In the genomic region with DNA sequence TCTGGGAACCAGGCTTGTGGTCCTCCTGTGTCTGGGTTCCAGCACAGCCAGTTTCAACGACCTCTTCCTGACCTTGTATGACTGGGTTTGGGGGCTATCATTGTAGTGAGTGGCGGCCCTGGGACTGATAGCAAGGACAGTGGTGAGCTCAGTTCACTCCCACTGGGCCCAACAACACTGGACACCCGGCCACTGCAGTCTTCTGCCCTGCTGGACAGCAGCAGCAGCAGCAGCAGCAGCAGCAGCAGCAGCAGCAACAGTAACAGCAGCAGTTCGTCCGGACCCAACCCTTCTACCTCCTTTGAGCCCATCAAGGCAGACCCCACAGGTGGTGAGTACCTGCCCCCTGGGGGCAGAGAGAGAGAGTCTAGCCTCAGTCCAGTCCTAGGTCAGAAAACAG, we compare ENCODE assay signal across 2 cellular contexts.
A peak's percentile ranks its signal among the peaks of the same experiment; 100 is the strongest.
TF ChIP-seq lines count a peak whose summit lies in the region.

No MANE protein-coding gene starts in this region.

TF ChIP-seq in HEK293, 187 proteins besides CTCF, POLR2A, EP300 and RAD21:
- no peak for TF ChIP-seq ZNF391 (tag by site-specific recombination; IDR thresholded peaks at IDR 0.05; ENCODE audit: borderline replicate concordance, low read depth)
- TF ChIP-seq, protein P1, sequence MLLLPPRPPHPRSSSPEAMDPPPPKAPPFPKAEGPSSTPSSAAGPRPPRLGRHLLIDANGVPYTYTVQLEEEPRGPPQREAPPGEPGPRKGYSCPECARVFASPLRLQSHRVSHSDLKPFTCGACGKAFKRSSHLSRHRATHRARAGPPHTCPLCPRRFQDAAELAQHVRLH (tag by site-specific recombination; IDR thresholded peaks at IDR 0.05) = no peak
- no peak for TF ChIP-seq BCL11A (tag by site-specific recombination; IDR thresholded peaks at IDR 0.05; ENCODE audit: low read depth)
- peak; percentile 45; the same call in 1 of the 2 replicates for TF ChIP-seq GLIS1 (tag by site-specific recombination; IDR thresholded peaks at IDR 0.05)
- no peak for TF ChIP-seq ZSCAN5A (tag by site-specific recombination; IDR thresholded peaks at IDR 0.05)
- TF ChIP-seq, protein P2, sequence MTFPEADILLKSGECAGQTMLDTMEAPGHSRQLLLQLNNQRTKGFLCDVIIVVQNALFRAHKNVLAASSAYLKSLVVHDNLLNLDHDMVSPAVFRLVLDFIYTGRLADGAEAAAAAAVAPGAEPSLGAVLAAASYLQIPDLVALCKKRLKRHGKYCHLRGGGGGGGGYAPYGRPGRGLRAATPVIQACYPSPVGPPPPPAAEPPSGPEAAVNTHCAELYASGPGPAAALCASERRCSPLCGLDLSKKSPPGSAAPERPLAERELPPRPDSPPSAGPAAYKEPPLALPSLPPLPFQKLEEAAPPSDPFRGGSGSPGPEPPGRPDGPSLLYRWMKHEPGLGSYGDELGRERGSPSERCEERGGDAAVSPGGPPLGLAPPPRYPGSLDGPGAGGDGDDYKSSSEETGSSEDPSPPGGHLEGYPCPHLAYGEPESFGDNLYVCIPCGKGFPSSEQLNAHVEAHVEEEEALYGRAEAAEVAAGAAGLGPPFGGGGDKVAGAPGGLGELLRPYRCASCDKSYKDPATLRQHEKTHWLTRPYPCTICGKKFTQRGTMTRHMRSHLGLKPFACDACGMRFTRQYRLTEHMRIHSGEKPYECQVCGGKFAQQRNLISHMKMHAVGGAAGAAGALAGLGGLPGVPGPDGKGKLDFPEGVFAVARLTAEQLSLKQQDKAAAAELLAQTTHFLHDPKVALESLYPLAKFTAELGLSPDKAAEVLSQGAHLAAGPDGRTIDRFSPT (tag by site-specific recombination; IDR thresholded peaks at IDR 0.05) = no peak
- no peak for TF ChIP-seq ZNF624 (tag by site-specific recombination; IDR thresholded peaks at IDR 0.05)

TF ChIP-seq in K562, 482 proteins besides CTCF, POLR2A, EP300 and RAD21:
- TF ChIP-seq RBFOX2 (IDR thresholded peaks at IDR 0.05; ENCODE audit: low read depth, low read length) (0 out of 2 replicates have a peak, but pooled peaks have one; percentile 22), SRF (CRISPR knock-in tag; IDR thresholded peaks at IDR 0.05) (no peak), ZNF347 (CRISPR knock-in tag; IDR thresholded peaks at IDR 0.05; ENCODE audit: low read depth) (no peak), MEF2A (IDR thresholded peaks at IDR 0.05; ENCODE audit: control insufficient read depth, low read depth, low read length) (no peak), ZBTB7A (IDR thresholded peaks at IDR 0.05; ENCODE audit: borderline replicate concordance, control insufficient read depth, low read depth, low read length) (no peak)
TF ChIP-seq in K562: peak in this region for 1.
